16 cellular contexts compared by ENCODE assay signal in the genomic region with DNA sequence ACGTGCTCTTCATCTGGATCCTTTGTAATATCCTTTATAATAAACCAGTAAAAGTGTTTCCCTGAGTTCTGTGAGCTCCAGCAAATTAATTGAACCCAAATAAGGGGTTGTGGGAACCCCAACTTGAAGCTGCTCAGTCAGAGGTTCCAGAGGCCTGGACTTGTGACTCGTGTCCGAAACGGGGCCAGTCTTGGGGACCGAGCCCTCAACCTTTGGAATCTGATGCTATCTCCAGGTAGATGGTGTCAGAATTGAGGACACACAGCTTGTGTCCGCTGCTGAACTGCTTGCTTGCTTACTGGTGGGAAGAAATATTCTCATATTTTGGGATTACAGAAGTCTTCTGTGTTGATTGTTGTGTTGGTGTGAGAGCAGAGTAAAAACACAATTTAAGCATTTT. TPM values are rescaled to one million over a fixed set of nuclear protein-coding genes. Genes with fewer than 3 reads are reported as not detected.
DNase-seq lines count a peak whose midpoint lies in the region; ATAC-seq and TF ChIP-seq lines count a peak whose summit lies in the region.
"Had no signal": no experiment of that assay in that cellular context is flagged by ENCODE, and none has a peak within 500 bp of the region (broad histone marks: within the 10 kb centered on the region; RNA-seq: fewer than 3 reads in every experiment).

No MANE protein-coding gene starts in this region.

- no peak overlapping the region for H3K18ac ChIP-seq in mesendoderm (ENCODE audit: low read length)

- no peak overlapping the region for H3K9ac ChIP-seq in mesendoderm (ENCODE audit: low read length)
- no peak overlapping the region for H3K9ac ChIP-seq in smooth muscle cell (ENCODE audit: low read depth)
- H3K9ac ChIP-seq: BLaER1 treated with 17β-estradiol and CSF1 and Interleukin-3, amounts not matched to agents 10 nM and 100 nM had no signal

- no peak overlapping the region for H2AFZ ChIP-seq in smooth muscle cell (ENCODE audit: low read depth)

- peaks cover 47% of the 10 kb centered on the region for H3K4me1 Mint-ChIP-seq in HFFc6 (ENCODE audit: low read depth)

- TF ChIP-seq CTCF in HFFc6 (IDR thresholded peaks at IDR 0.05) (no peak), RWPE2 (IDR thresholded peaks at IDR 0.05; ENCODE audit: poor library complexity, severe bottlenecking) (no peak), smooth muscle cell (IDR thresholded peaks at IDR 0.05; ENCODE audit: borderline replicate concordance, insufficient read depth, poor library complexity, severe bottlenecking) (no peak), adrenal gland (IDR thresholded peaks at IDR 0.05) (no peak)

- peaks cover 12% of the 10 kb centered on the region for H3F3A ChIP-seq in smooth muscle cell (ENCODE audit: low read depth)

- intact Hi-C loops in adrenal gland (cut with DNase I), result no loop called here

- peaks cover 47% of the 10 kb centered on the region for H3K4me1 ChIP-seq in RWPE2 (ENCODE audit: insufficient read depth, poor library complexity, severe bottlenecking)
- H3K4me1 ChIP-seq in mesendoderm (ENCODE audit: control insufficient read depth, low read depth, low read length), result peaks cover 3% of the 10 kb centered on the region
- peaks cover 14% of the 10 kb centered on the region for H3K4me1 ChIP-seq in smooth muscle cell (ENCODE audit: low read depth)
- no peaks in the 10 kb centered on the region for H3K4me1 ChIP-seq in adrenal gland (replicated peaks in 1 of 2)

- H3K79me1 ChIP-seq in mesendoderm (ENCODE audit: low read length), result no peaks in the 10 kb centered on the region

- H3K27ac Mint-ChIP-seq in HFFc6, result peak overlapping the region; percentile 31

- no peaks in the 10 kb centered on the region for H3K9me3 Mint-ChIP-seq in HFFc6

- H3K23ac ChIP-seq in mesendoderm (ENCODE audit: low read length), result no peak overlapping the region

- H3K9me3 ChIP-seq in RWPE2 (ENCODE audit: severe bottlenecking) (no peaks in the 10 kb centered on the region), smooth muscle cell (replicated peaks; ENCODE audit: low read depth) (no peaks in the 10 kb centered on the region), adrenal gland (replicated peaks in 1 of 3) (no peaks in the 10 kb centered on the region)
- H3K9me3 ChIP-seq: BLaER1 treated with 17β-estradiol and CSF1 and Interleukin-3, amounts not matched to agents 10 nM and 100 nM; SK-N-SH had no signal

- peak overlapping the region; percentile 44 for H3K56ac ChIP-seq in mesendoderm (ENCODE audit: low read length)

- no peaks in the 10 kb centered on the region for H3K36me3 Mint-ChIP-seq in HFFc6 (ENCODE audit: low read depth)
- H3K36me3 Mint-ChIP-seq: CD8-positive, alpha-beta T cell had no signal

- H4K5ac ChIP-seq in mesendoderm (ENCODE audit: low read length), result no peak overlapping the region

- TF ChIP-seq POLR2A in adrenal gland (IDR thresholded peaks at IDR 0.05), result no peak

- H3K36me3 ChIP-seq in RWPE2 (ENCODE audit: low read depth) (no peaks in the 10 kb centered on the region), mesendoderm (ENCODE audit: control insufficient read depth, insufficient read depth, low read length) (no peaks in the 10 kb centered on the region), smooth muscle cell (ENCODE audit: low read depth) (no peaks in the 10 kb centered on the region), adrenal gland (replicated peaks in 1 of 2) (no peaks in the 10 kb centered on the region)
- H3K36me3 ChIP-seq: BLaER1 treated with 17β-estradiol and CSF1 and Interleukin-3, amounts not matched to agents 10 nM and 100 nM had no signal

- no peak overlapping the region for H4K8ac ChIP-seq in mesendoderm (ENCODE audit: low read depth, low read length)

- no peak overlapping the region for H2BK15ac ChIP-seq in mesendoderm (replicated peaks; ENCODE audit: low read depth)

- H3K27me3 ChIP-seq in RWPE2 (ENCODE audit: insufficient read depth, poor library complexity, severe bottlenecking) (no peaks in the 10 kb centered on the region), mesendoderm (ENCODE audit: insufficient read depth, low read length, poor library complexity) (no peaks in the 10 kb centered on the region), smooth muscle cell (ENCODE audit: low read depth) (no peaks in the 10 kb centered on the region), adrenal gland (no peaks in the 10 kb centered on the region)
- H3K27me3 ChIP-seq: BLaER1 treated with 17β-estradiol and CSF1 and Interleukin-3, amounts not matched to agents 10 nM and 100 nM had no signal

- no peak overlapping the region for H3K4me2 ChIP-seq in mesendoderm (ENCODE audit: low read length)
- H3K4me2 ChIP-seq in smooth muscle cell, result no peak overlapping the region
- H3K4me2 ChIP-seq: SK-N-SH had no signal

- H2BK5ac ChIP-seq in mesendoderm (ENCODE audit: low read length), result no peak overlapping the region

- no peak overlapping the region for H2AK5ac ChIP-seq in mesendoderm (ENCODE audit: low read length)

- ATAC-seq in RWPE2 (ENCODE audit: low read depth), result no peak
- ATAC-seq: CD8-positive, alpha-beta T cell had no signal

- no peaks in the 10 kb centered on the region for H3K79me2 ChIP-seq in mesendoderm (ENCODE audit: control insufficient read depth, insufficient read depth, low read length)
- H3K79me2 ChIP-seq in smooth muscle cell (ENCODE audit: low read depth), result no peaks in the 10 kb centered on the region

- H2BK120ac ChIP-seq in mesendoderm (ENCODE audit: low read depth, low read length), result no peak overlapping the region

- H3K4ac ChIP-seq in mesendoderm (ENCODE audit: low read depth, low read length), result no peak overlapping the region

- H3K27ac ChIP-seq in RWPE2 (ENCODE audit: poor library complexity, severe bottlenecking) (peak overlapping the region; percentile 99), mesendoderm (ENCODE audit: low read depth, low read length) (no peak overlapping the region), smooth muscle cell (ENCODE audit: low read depth) (peak overlapping the region; percentile 16), adrenal gland (no peak overlapping the region)
- H3K27ac ChIP-seq: BLaER1 treated with 17β-estradiol and CSF1 and Interleukin-3, amounts not matched to agents 10 nM and 100 nM had no signal

- no peak overlapping the region for H3K4me3 ChIP-seq in RWPE2 (ENCODE audit: severe bottlenecking)
- no peak overlapping the region for H3K4me3 ChIP-seq in mesendoderm (ENCODE audit: low read length)
- H3K4me3 ChIP-seq in smooth muscle cell, result no peak overlapping the region
- no peak overlapping the region for H3K4me3 ChIP-seq in adrenal gland
- H3K4me3 ChIP-seq: BLaER1 treated with 17β-estradiol and CSF1 and Interleukin-3, amounts not matched to agents 10 nM and 100 nM had no signal

- WGBS in mesendoderm (ENCODE audit: extremely low coverage, insufficient coverage, low lambda C conversion rate), result no CpG with 5 or more reads among the region's 6 CpGs
- WGBS in smooth muscle cell (ENCODE audit: low lambda C conversion rate), result 94% methylated on average over 6 of the region's 6 CpGs
- WGBS in adrenal gland, 4 donors, result 88 to 98% (median 96%) methylated on average over 6 of the region's 6 CpGs

- no peaks in the 10 kb centered on the region for H3K27me3 Mint-ChIP-seq in HFFc6 (ENCODE audit: insufficient read depth)

- H3K4me3 Mint-ChIP-seq in HFFc6, result no peak overlapping the region
- H3K4me3 Mint-ChIP-seq: CD8-positive, alpha-beta T cell had no signal

- DNase-seq in HFFc6, result no peak
- no peak for DNase-seq in RWPE2 (ENCODE audit: low spot score)
- DNase-seq in mesendoderm, result no peak
- DNase-seq in smooth muscle cell (lab: John Stamatoyannopoulos, UW; ENCODE audit: unreplicated experiment), result no peak
- DNase-seq in mucosa of gallbladder (ENCODE audit: low spot score), result no peak
- DNase-seq in NCI-H2227 (lab: John Stamatoyannopoulos, UW; ENCODE audit: unreplicated experiment), result no peak
- DNase-seq in adrenal gland, result no peak
- DNase-seq: CD8-positive, alpha-beta T cell; DMS79; H7; NCI-H1105; NCI-H1694; NCI-H2081 treated with DMSO at 0.1 percent for 48 hours; SHP77 treated with DMSO at 0.1 percent for 48 hours; SK-N-SH had no signal

- H4K20me1 ChIP-seq in smooth muscle cell (ENCODE audit: low read depth), result no peaks in the 10 kb centered on the region
- H4K20me1 ChIP-seq: BLaER1 treated with 17β-estradiol and CSF1 and Interleukin-3, amounts not matched to agents 10 nM and 100 nM had no signal

RNA-seq across cellular contexts. Expression of a gene that starts 39.7 kb away (rescaled TPM):
- total RNA-seq in HFFc6 (2021; fragmentation: NEBNext Ultra II Directional; extraction: Animal tissue kit (Norgen Biotek cat#: 25700)), result 100 to 1,000 TPM in 3 of 6 experiments, 10 to 100 TPM in 3; 93.8 to 117 (median 98.7) TPM
- 26.8 TPM for polyA plus RNA-seq in mesendoderm (2013, experiment 1 of 2)
- polyA plus RNA-seq in mesendoderm (2013, experiment 2 of 2), result 26.5 TPM
- total RNA-seq in smooth muscle cell (106 and 145 TPM in 2 replicates), mucosa of gallbladder (119 TPM), adrenal gland (100 to 1,000 TPM in 6 of 8 donors, 10 to 100 TPM in 2; 84.6 to 278 (median 120) TPM)
- polyA plus RNA-seq in smooth muscle cell (52.7 and 85.9 TPM in 2 replicates), adrenal gland (100 to 1,000 TPM in 2 of 3 donors, 10 to 100 TPM in 1; 94.9 to 174 (median 138) TPM)

Comparison
In these comparisons a context has a peak if more than half of its experiments do, and no peak if none do; other contexts are left out.
1. H3K27ac ChIP-seq: peak in RWPE2 (single experiment) and smooth muscle cell (single experiment); none in mesendoderm (single experiment) and adrenal gland (0 of 5).